ENCODE assay signal across 20 cellular contexts in genomic region chr11:120310875-120311274, GRCh38.
"Had no signal": no experiment of that assay in that cellular context is flagged by ENCODE, and none has a peak within 500 bp of the region (broad histone marks: within the 10 kb centered on the region; RNA-seq: fewer than 3 reads in every experiment).

No MANE protein-coding gene starts in this region.

- H3K9me3 ChIP-seq: adrenal gland had no signal

- ATAC-seq: activated CD8-positive, alpha-beta T cell treated with anti-CD3 and anti-CD28 coated beads, Interleukin-2, amount 10 ng/mL, durations not matched to agents 7 days and 5 days; esophagus mucosa; sciatic nerve; SK-N-SH treated with all-trans-retinoic acid at 6 μM for 48 hours; stimulated activated memory B cell treated with anti-CD40 and anti-IgM and Interleukin-4, amounts not matched to agents 10 μg/mL and 1 μg/mL and 100 μg/mL, for 72 hours; WTC11 had no signal

- H3K9me3 Mint-ChIP-seq: activated naive CD4-positive, alpha-beta T cell treated with anti-CD3 and anti-CD28 coated beads, Interleukin-2, amount 50 U/mL, for 24 hours; neural crest cell; stimulated activated memory B cell treated with anti-CD40 and anti-IgM and Interleukin-4, amounts not matched to agents 10 μg/mL and 1 μg/mL and 100 μg/mL, for 72 hours; T-helper 1 cell treated with Interleukin-12 subunit alpha and Interleukin-12 subunit beta and Interleukin-4 antibody, amounts not matched to agents 30 μg/mL and 1 μg/mL, for 36 hours; WTC11 had no signal

- H3K27me3 Mint-ChIP-seq: activated naive CD4-positive, alpha-beta T cell treated with anti-CD3 and anti-CD28 coated beads, Interleukin-2, amount 50 U/mL, for 24 hours had no signal

- H3K4me1 Mint-ChIP-seq: activated naive CD4-positive, alpha-beta T cell treated with anti-CD3 and anti-CD28 coated beads, Interleukin-2, amount 50 U/mL, for 24 hours; stimulated activated memory B cell treated with anti-CD40 and anti-IgM and Interleukin-4, amounts not matched to agents 10 μg/mL and 1 μg/mL and 100 μg/mL, for 72 hours had no signal

- H3K36me3 Mint-ChIP-seq: activated naive CD4-positive, alpha-beta T cell treated with anti-CD3 and anti-CD28 coated beads, Interleukin-2, amount 50 U/mL, for 24 hours; stimulated activated memory B cell treated with anti-CD40 and anti-IgM and Interleukin-4, amounts not matched to agents 10 μg/mL and 1 μg/mL and 100 μg/mL, for 72 hours; WTC11 had no signal

- H3K4me3 Mint-ChIP-seq: activated CD8-positive, alpha-beta T cell treated with anti-CD3 and anti-CD28 coated beads, Interleukin-2, amount 10 ng/mL, durations not matched to agents 7 days and 5 days; activated naive CD4-positive, alpha-beta T cell treated with anti-CD3 and anti-CD28 coated beads, Interleukin-2, amount 50 U/mL, for 24 hours; neural crest cell; stimulated activated memory B cell treated with anti-CD40 and anti-IgM and Interleukin-4, amounts not matched to agents 10 μg/mL and 1 μg/mL and 100 μg/mL, for 72 hours; T-helper 1 cell treated with Interleukin-12 subunit alpha and Interleukin-12 subunit beta and Interleukin-4 antibody, amounts not matched to agents 30 μg/mL and 1 μg/mL, for 36 hours; WTC11 had no signal

- DNase-seq: activated CD4-positive, alpha-beta T cell treated with anti-CD3 and anti-CD28 coated beads for 48 hours; activated CD8-positive, alpha-beta memory T cell treated with anti-CD3 and anti-CD28 coated beads, Interleukin-2, amount 50 U/mL, for 4 hours; activated CD8-positive, alpha-beta T cell treated with anti-CD3 and anti-CD28 coated beads, Interleukin-2, amount 10 ng/mL, durations not matched to agents 7 days and 5 days; activated effector memory CD4-positive, alpha-beta T cell treated with anti-CD3 and anti-CD28 coated beads, Interleukin-2, amount 50 U/mL, for 16 hours; activated T-cell treated with anti-CD3 and anti-CD28 coated beads, Interleukin-2, amount 50 U/mL, for 48 hours; adrenal gland; hippocampal formation; kidney; mesendoderm; stimulated activated CD4-positive, alpha-beta T cell treated with anti-CD3 and anti-CD28 coated beads, Interleukin-12 subunit alpha, Interleukin-12 subunit beta, amount 100 ng/mL, for 4 hours; stimulated activated CD4-positive, alpha-beta T cell treated with anti-CD3 and anti-CD28 coated beads, Interleukin-2, amount 100 ng/mL, for 24 hours; trophoblast cell had no signal

- H3K4me1 ChIP-seq: adrenal gland had no signal

- H3K27ac Mint-ChIP-seq: activated CD8-positive, alpha-beta T cell treated with anti-CD3 and anti-CD28 coated beads, Interleukin-2, amount 10 ng/mL, durations not matched to agents 7 days and 5 days; activated naive CD4-positive, alpha-beta T cell treated with anti-CD3 and anti-CD28 coated beads, Interleukin-2, amount 50 U/mL, for 24 hours; stimulated activated memory B cell treated with anti-CD40 and anti-IgM and Interleukin-4, amounts not matched to agents 10 μg/mL and 1 μg/mL and 100 μg/mL, for 72 hours; T-helper 1 cell treated with Interleukin-12 subunit alpha and Interleukin-12 subunit beta and Interleukin-4 antibody, amounts not matched to agents 30 μg/mL and 1 μg/mL, for 36 hours; WTC11 had no signal

- H3K36me3 ChIP-seq: adrenal gland had no signal

- H3K27me3 ChIP-seq: adrenal gland had no signal

- H3K4me3 ChIP-seq: adrenal gland had no signal

- H3K27ac ChIP-seq: adrenal gland had no signal
